ENCODE assay signal across 10 cellular contexts in the genomic region with DNA sequence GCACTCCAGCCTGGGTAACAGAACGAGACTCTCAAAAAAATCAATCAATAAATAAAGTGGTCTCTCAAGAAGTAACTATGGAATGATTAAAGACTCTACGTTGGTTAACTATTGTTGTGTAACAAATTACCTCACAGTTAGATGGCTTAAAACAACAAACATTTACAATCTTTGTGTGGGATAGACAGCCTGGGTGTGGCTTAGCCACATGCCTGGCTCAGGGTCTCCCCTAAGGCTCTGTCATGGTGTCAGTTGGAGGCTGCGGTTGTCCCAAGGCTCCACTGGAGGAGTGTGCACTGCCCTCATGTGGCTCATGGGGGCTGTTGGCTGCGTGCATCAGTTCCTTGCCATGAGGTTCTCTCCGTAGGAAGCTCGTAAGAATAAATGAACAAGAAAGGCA.
DNase-seq lines count a peak whose midpoint lies in the region; ATAC-seq and TF ChIP-seq lines count a peak whose summit lies in the region.
"Had no signal": no experiment of that assay in that cellular context is flagged by ENCODE, and none has a peak within 500 bp of the region (broad histone marks: within the 10 kb centered on the region; RNA-seq: fewer than 3 reads in every experiment).

No MANE protein-coding gene starts in this region.

- peaks cover 5% of the 10 kb centered on the region for H3K4me1 Mint-ChIP-seq in nephron progenitor cell
- H3K4me1 Mint-ChIP-seq: activated naive CD4-positive, alpha-beta T cell treated with anti-CD3 and anti-CD28 coated beads, Interleukin-2, amount 50 U/mL, for 24 hours had no signal

- no peak overlapping the region for H3K27ac ChIP-seq in dorsolateral prefrontal cortex
- H3K27ac ChIP-seq: neutrophil had no signal

- intact Hi-C loops in dorsolateral prefrontal cortex (cut with DNase I): loop anchor here in 1 of 2 donors (5.0 kb wide), 1 partner anchor 174 kb away; no protein-coding TSS in a partner anchor

- DNase-seq in ELF-1 (ENCODE audit: low read depth, low spot score) (peak; percentile 74), NCI-H1105 (lab: John Stamatoyannopoulos, UW) (peak; percentile 42), dorsolateral prefrontal cortex (peak in 7 of 10 donors; percentile 14 to 67 (median 39)), nephron progenitor cell (peak; percentile 34), NCI-H2081 treated with DMSO at 0.1 percent for 48 hours (lab: John Stamatoyannopoulos, UW) (no peak), COLO829 (ENCODE audit: low spot score) (no peak), SKM-1 treated with dmso at 0.1 percent for 144 hours (lab: John Stamatoyannopoulos, UW; ENCODE audit: unreplicated experiment) (no peak)

- ATAC-seq in GM18870 (IDR thresholded peaks at IDR 0.05; ENCODE audit: unreplicated experiment): no peak

- H3K27me3 Mint-ChIP-seq in nephron progenitor cell (ENCODE audit: low read depth, poor library complexity): peaks cover 4% of the 10 kb centered on the region
- H3K27me3 Mint-ChIP-seq: activated naive CD4-positive, alpha-beta T cell treated with anti-CD3 and anti-CD28 coated beads, Interleukin-2, amount 50 U/mL, for 24 hours had no signal

- no peak overlapping the region for H3K27ac Mint-ChIP-seq in nephron progenitor cell
- H3K27ac Mint-ChIP-seq: activated naive CD4-positive, alpha-beta T cell treated with anti-CD3 and anti-CD28 coated beads, Interleukin-2, amount 50 U/mL, for 24 hours had no signal

- TF ChIP-seq CTCF in dorsolateral prefrontal cortex (IDR thresholded peaks at IDR 0.05 in 54 of 56, conservative IDR thresholded peaks at IDR 0.05 in 2 of 56; ENCODE audit: low read depth in 1 of 56, partially characterized antibody in 56 of 56) (peak in 53 of 56 donors; percentile 14 to 80 (median 58)), nephron progenitor cell (IDR thresholded peaks at IDR 0.05) (no peak)

- H3K36me3 Mint-ChIP-seq in nephron progenitor cell (ENCODE audit: low read depth): no peaks in the 10 kb centered on the region

- H3K27me3 ChIP-seq in dorsolateral prefrontal cortex: no peaks in the 10 kb centered on the region
- H3K27me3 ChIP-seq: neutrophil had no signal

- H3K4me3 ChIP-seq in dorsolateral prefrontal cortex: no peak overlapping the region

- H3K4me3 Mint-ChIP-seq in nephron progenitor cell: no peak overlapping the region
- H3K4me3 Mint-ChIP-seq: activated naive CD4-positive, alpha-beta T cell treated with anti-CD3 and anti-CD28 coated beads, Interleukin-2, amount 50 U/mL, for 24 hours had no signal

- H3K9me3 Mint-ChIP-seq in nephron progenitor cell: no peaks in the 10 kb centered on the region
- H3K9me3 Mint-ChIP-seq: activated naive CD4-positive, alpha-beta T cell treated with anti-CD3 and anti-CD28 coated beads, Interleukin-2, amount 50 U/mL, for 24 hours had no signal

Comparison
In these comparisons a context has a peak if more than half of its experiments do, and no peak if none do; other contexts are left out.
1. DNase-seq: peak in ELF-1 (single experiment), NCI-H1105 (single experiment), dorsolateral prefrontal cortex (7 of 10) and nephron progenitor cell (single experiment); none in NCI-H2081 treated with DMSO at 0.1 percent for 48 hours (single experiment), COLO829 (single experiment) and SKM-1 treated with dmso at 0.1 percent for 144 hours (single experiment).